In genomic region chr15:62904511-62904910, GRCh38 we compare ENCODE assay signal across 25 cellular contexts.
DNase-seq lines count a peak whose midpoint lies in the region; ATAC-seq and TF ChIP-seq lines count a peak whose summit lies in the region.
"Had no signal": no experiment of that assay in that cellular context is flagged by ENCODE, and none has a peak within 500 bp of the region (broad histone marks: within the 10 kb centered on the region; RNA-seq: fewer than 3 reads in every experiment).

No MANE protein-coding gene starts in this region.

- no peak overlapping the region for H3K27ac ChIP-seq in SJCRH30
- H3K27ac ChIP-seq: BLaER1, coronary artery, psoas muscle, SK-N-MC, upper lobe of left lung had no signal

- H3K27ac Mint-ChIP-seq in activated T-cell treated with anti-CD3 and anti-CD28 coated beads, Interleukin-2, amount 50 U/mL, for 24 hours, result no peak overlapping the region
- H3K27ac Mint-ChIP-seq in type B pancreatic cell, result peak overlapping the region; percentile 16
- H3K27ac Mint-ChIP-seq: H9 had no signal

- H3K4me3 Mint-ChIP-seq in activated T-cell treated with anti-CD3 and anti-CD28 coated beads, Interleukin-2, amount 50 U/mL, for 24 hours, result no peak overlapping the region
- no peak overlapping the region for H3K4me3 Mint-ChIP-seq in type B pancreatic cell
- H3K4me3 Mint-ChIP-seq: endodermal cell, H9 had no signal

- no peaks in the 10 kb centered on the region for H3K9me3 ChIP-seq in SJCRH30 (replicated peaks)
- H3K9me3 ChIP-seq: BLaER1, Caco-2, neutrophil, psoas muscle, upper lobe of left lung had no signal

- in situ Hi-C loops in ACHN (cut with HindIII; ENCODE audit: low pct_ligation_motif_present, low pct_unique_long_range_greater_than_20kb, low sequenced_read_pairs), result no loop called here

- H3K36me3 ChIP-seq in SJCRH30, result no peaks in the 10 kb centered on the region
- H3K36me3 ChIP-seq: BLaER1, neutrophil, upper lobe of left lung had no signal

- no peaks in the 10 kb centered on the region for H3K4me1 Mint-ChIP-seq in activated T-cell treated with anti-CD3 and anti-CD28 coated beads, Interleukin-2, amount 50 U/mL, for 24 hours (ENCODE audit: low read depth)
- peaks cover 36% of the 10 kb centered on the region for H3K4me1 Mint-ChIP-seq in type B pancreatic cell (ENCODE audit: unreplicated experiment)

- DNase-seq in activated gamma-delta T cell treated with Interleukin-2 at 50 U/mL for 16 hours (peak; percentile 34), activated gamma-delta T cell (lab: John Stamatoyannopoulos, UW) (no peak), fibroblast of the aortic adventitia (ENCODE audit: low read depth) (peak; percentile 57), type B pancreatic cell (ENCODE audit: extremely low spot score, unreplicated experiment) (no peak), SJCRH30 (no peak), ACHN (no peak)
- DNase-seq in activated T-cell treated with anti-CD3 and anti-CD28 coated beads, Interleukin-2, amount 50 U/mL, for 24 hours, result peak; percentile 47
- DNase-seq: activated CD4-positive, alpha-beta T cell treated with anti-CD3 and anti-CD28 coated beads for 48 hours; activated naive CD4-positive, alpha-beta T cell; Caco-2; DMS79 treated with DMSO at 0.1 percent for 48 hours; endodermal cell; H9; NCI-H1092 treated with DMSO at 0.1 percent for 48 hours; NCI-H187 treated with DMSO at 0.1 percent for 48 hours; psoas muscle; RPMI8226; T-helper 2 cell; upper lobe of left lung had no signal

- H3K4me3 ChIP-seq in fibroblast of the aortic adventitia (ENCODE audit: low read depth, low read length) (no peak overlapping the region), SJCRH30 (no peak overlapping the region)
- H3K4me3 ChIP-seq: BLaER1, coronary artery, lung, psoas muscle, SK-N-MC, upper lobe of left lung had no signal

- peaks cover 19% of the 10 kb centered on the region for H3K4me1 ChIP-seq in SJCRH30
- H3K4me1 ChIP-seq: upper lobe of left lung had no signal

- no peaks in the 10 kb centered on the region for H3K9me3 Mint-ChIP-seq in activated T-cell treated with anti-CD3 and anti-CD28 coated beads, Interleukin-2, amount 50 U/mL, for 24 hours
- H3K9me3 Mint-ChIP-seq in type B pancreatic cell, result no peaks in the 10 kb centered on the region
- H3K9me3 Mint-ChIP-seq: endodermal cell, H9 had no signal

- no peak for ATAC-seq in GM21576 (IDR thresholded peaks at IDR 0.05; ENCODE audit: unreplicated experiment)
- ATAC-seq: psoas muscle had no signal

- no peaks in the 10 kb centered on the region for H3K36me3 Mint-ChIP-seq in activated T-cell treated with anti-CD3 and anti-CD28 coated beads, Interleukin-2, amount 50 U/mL, for 24 hours (ENCODE audit: low read depth)
- no peaks in the 10 kb centered on the region for H3K36me3 Mint-ChIP-seq in type B pancreatic cell

- no peaks in the 10 kb centered on the region for H3K27me3 Mint-ChIP-seq in activated T-cell treated with anti-CD3 and anti-CD28 coated beads, Interleukin-2, amount 50 U/mL, for 24 hours
- no peaks in the 10 kb centered on the region for H3K27me3 Mint-ChIP-seq in type B pancreatic cell

- TF ChIP-seq CTCF in fibroblast of the aortic adventitia (IDR thresholded peaks at IDR 0.05; ENCODE audit: insufficient read depth, low read length) (peak; percentile 65), type B pancreatic cell (conservative IDR thresholded peaks at IDR 0.05) (no peak)

- no peaks in the 10 kb centered on the region for H3K27me3 ChIP-seq in SJCRH30
- H3K27me3 ChIP-seq: BLaER1, neutrophil, upper lobe of left lung had no signal

Comparison
In these comparisons a context has a peak if more than half of its experiments do, and no peak if none do; other contexts are left out.
1. DNase-seq: peak in activated gamma-delta T cell treated with Interleukin-2 at 50 U/mL for 16 hours (single experiment), activated T-cell treated with anti-CD3 and anti-CD28 coated beads, Interleukin-2, amount 50 U/mL, for 24 hours (single experiment) and fibroblast of the aortic adventitia (single experiment); none in activated gamma-delta T cell (single experiment), type B pancreatic cell (single experiment), SJCRH30 (0 of 2) and ACHN (single experiment).